ENCODE assay signal across 8 cellular contexts in the genomic region with DNA sequence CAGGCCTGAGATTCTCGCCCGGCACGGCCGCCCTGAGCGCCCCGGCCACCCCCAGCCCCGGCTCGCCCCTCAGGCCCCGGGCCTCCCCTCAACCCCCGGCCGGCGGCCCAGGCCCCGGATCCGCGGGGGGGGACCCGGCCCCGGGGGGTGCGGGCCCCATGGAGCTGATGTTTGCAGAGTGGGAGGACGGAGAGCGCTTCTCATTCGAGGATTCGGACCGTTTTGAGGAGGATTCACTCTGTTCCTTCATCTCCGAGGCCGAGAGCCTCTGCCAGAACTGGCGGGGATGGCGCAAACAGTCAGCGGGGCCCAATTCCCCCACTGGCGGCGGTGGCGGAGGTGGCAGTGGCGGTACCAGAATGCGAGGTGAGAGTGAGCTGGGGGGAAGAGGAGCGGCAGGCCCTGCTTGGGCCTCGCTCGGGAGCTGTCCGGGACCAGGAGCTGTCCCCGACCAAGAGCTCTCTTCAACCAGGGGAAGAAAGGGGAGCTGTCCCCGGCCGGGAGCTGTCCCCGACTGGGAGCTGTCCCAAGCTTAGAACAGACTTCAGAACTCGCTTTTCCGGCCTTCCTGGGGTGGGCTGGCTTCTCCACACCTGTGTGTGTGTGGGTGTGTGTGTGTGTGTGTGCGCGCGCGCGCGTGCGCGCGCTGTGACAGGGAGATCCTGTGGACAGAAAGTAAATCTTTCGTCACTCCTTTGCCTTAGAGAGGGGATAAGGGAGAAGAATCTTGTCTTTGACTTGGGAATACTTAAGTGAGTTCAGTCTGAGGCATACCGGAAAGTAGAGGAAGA. TPM values are rescaled to one million over a fixed set of nuclear protein-coding genes. Genes with fewer than 3 reads are reported as not detected.
DNase-seq lines count a peak whose midpoint lies in the region; ATAC-seq and TF ChIP-seq lines count a peak whose summit lies in the region.

No MANE protein-coding gene starts in this region.

- no peaks in the 10 kb centered on the region for H3K27me3 ChIP-seq in kidney epithelial cell (ENCODE audit: control insufficient read depth, insufficient read depth, low read length)

- H3K4me3 ChIP-seq in kidney epithelial cell (ENCODE audit: low read depth, low read length), result peak overlapping the region; percentile 80

- in situ Hi-C loops in T47D (cut with HindIII; ENCODE audit: low pct_unique_long_range_greater_than_20kb, low sequenced_read_pairs), result no loop called here

- TF ChIP-seq CTCF in kidney epithelial cell (IDR thresholded peaks at IDR 0.05; ENCODE audit: insufficient read depth, low read length, poor library complexity, severe bottlenecking), result no peak

- peak; percentile 12 for ATAC-seq in HG03135 (IDR thresholded peaks at IDR 0.05; ENCODE audit: unreplicated experiment)

- peak; percentile 33 for DNase-seq in activated T-cell treated with anti-CD3 and anti-CD28 coated beads for 1 hour (ENCODE audit: low read depth)
- DNase-seq in activated T-cell treated with anti-CD3 and anti-CD28 coated beads, Interleukin-2, amount 50 U/mL, for 1 hour, result no peak
- peak; percentile 33 for DNase-seq in SW480 (ENCODE audit: low spot score)
- peak; percentile 71 to 87 for DNase-seq in T47D (ENCODE audit: low read depth in 1 of 2, low spot score in 1 of 2)
- no peak for DNase-seq in kidney epithelial cell (ENCODE audit: low read depth)
- peak; percentile 16 for DNase-seq in stimulated activated CD8-positive, alpha-beta memory T cell treated with anti-CD3 and anti-CD28 coated beads, Interleukin-4, amount 100 ng/mL, for 24 hours (ENCODE audit: low read depth)
- DNase-seq in medulla oblongata (ENCODE audit: extremely low spot score), result no peak

- peaks cover 1% of the 10 kb centered on the region for H3K36me3 ChIP-seq in kidney epithelial cell (ENCODE audit: control insufficient read depth, insufficient read depth, low read length)

RNA-seq across cellular contexts. Expression of a gene that starts 0.5 kb away (rescaled TPM):
- total RNA-seq in kidney epithelial cell, result 66.7 and 90.8 TPM in 2 replicates

RNA-seq across cellular contexts. Expression of a gene that starts 4.1 kb away (rescaled TPM):
- 41.8 and 46.8 TPM in 2 replicates for total RNA-seq in kidney epithelial cell

RNA-seq across cellular contexts. Expression of a gene that starts 25.5 kb away (rescaled TPM):
- total RNA-seq in kidney epithelial cell, result 30.1 and 35.5 TPM in 2 replicates

RNA-seq across cellular contexts. Expression of a gene that starts 41.7 kb away (rescaled TPM):
- 61.0 and 70.9 TPM in 2 replicates for total RNA-seq in kidney epithelial cell

Comparison
In these comparisons a context has a peak if more than half of its experiments do, and no peak if none do; other contexts are left out.
1. DNase-seq: peak in activated T-cell treated with anti-CD3 and anti-CD28 coated beads for 1 hour (single experiment), SW480 (single experiment), T47D (2 of 2) and stimulated activated CD8-positive, alpha-beta memory T cell treated with anti-CD3 and anti-CD28 coated beads, Interleukin-4, amount 100 ng/mL, for 24 hours (single experiment); none in activated T-cell treated with anti-CD3 and anti-CD28 coated beads, Interleukin-2, amount 50 U/mL, for 1 hour (single experiment), kidney epithelial cell (single experiment) and medulla oblongata (single experiment).